19 cellular contexts compared by ENCODE assay signal in genomic region chr6:28068067-28068466, GRCh38. TPM values are rescaled to one million over a fixed set of nuclear protein-coding genes. Genes with fewer than 3 reads are reported as not detected.
DNase-seq lines count a peak whose midpoint lies in the region; ATAC-seq and TF ChIP-seq lines count a peak whose summit lies in the region.
"Had no signal": no experiment of that assay in that cellular context is flagged by ENCODE, and none has a peak within 500 bp of the region (broad histone marks: within the 10 kb centered on the region; RNA-seq: fewer than 3 reads in every experiment).

No MANE protein-coding gene starts in this region.

- H2AK5ac ChIP-seq in mesendoderm (ENCODE audit: low read length) = no peak overlapping the region

- peak overlapping the region; percentile 55 for H3K27ac Mint-ChIP-seq in activated naive CD4-positive, alpha-beta T cell treated with anti-CD3 and anti-CD28 coated beads, Interleukin-2, amount 50 U/mL, for 24 hours
- H3K27ac Mint-ChIP-seq: B cell; CD4-positive, alpha-beta T cell; CD8-positive, alpha-beta T cell had no signal

- DNase-seq in activated naive CD4-positive, alpha-beta T cell (lab: John Stamatoyannopoulos, UW) = no peak
- DNase-seq in HEK293T (ENCODE audit: extremely low spot score) = peak; percentile 28
- peak; percentile 57 for DNase-seq in left kidney (ENCODE audit: low read depth, low spot score)
- DNase-seq in mesendoderm = no peak
- no peak for DNase-seq in activated CD4-positive, CD25-positive, alpha-beta regulatory T cell (lab: John Stamatoyannopoulos, UW)
- DNase-seq: AML-193; Caco-2; Calu3; CD4-positive, alpha-beta T cell; CD8-positive, alpha-beta T cell; DMS79 treated with DMSO at 0.1 percent for 48 hours; GF-D8 had no signal

- POLR2A ChIA-PET in HEK293T (lab: Yijun Ruan, JAX) = interaction anchor here (0.7 to 1.0 kb wide), 2 partner anchors 175 to 196 kb away, joined by 3 to 5 read pairs; a partner anchor contains a TSS

- no peak overlapping the region for H3K4me2 ChIP-seq in mesendoderm (ENCODE audit: low read length)
- H3K4me2 ChIP-seq: A549; BLaER1 treated with 17β-estradiol and CSF1 and Interleukin-3, amounts not matched to agents 10 nM and 100 nM had no signal

- H3K9ac ChIP-seq in mesendoderm (ENCODE audit: low read length) = no peak overlapping the region
- H3K9ac ChIP-seq: BLaER1 treated with 17β-estradiol and CSF1 and Interleukin-3, amounts not matched to agents 10 nM and 100 nM had no signal

- H2BK5ac ChIP-seq in mesendoderm (ENCODE audit: low read length) = no peak overlapping the region

- H4K8ac ChIP-seq in mesendoderm (ENCODE audit: low read depth, low read length) = no peak overlapping the region

- no peak for ATAC-seq in HG02840 (IDR thresholded peaks at IDR 0.05; ENCODE audit: low FRiP score, unreplicated experiment)
- ATAC-seq: A549; CD8-positive, alpha-beta T cell had no signal

- H2BK120ac ChIP-seq in mesendoderm (ENCODE audit: low read depth, low read length) = no peak overlapping the region

- H3K79me2 ChIP-seq in mesendoderm (ENCODE audit: control insufficient read depth, insufficient read depth, low read length) = no peaks in the 10 kb centered on the region

- CTCF ChIA-PET in HEK293T (lab: Yijun Ruan, JAX) = interaction anchor here (0.7 kb wide), 2 partner anchors 37 to 112 kb away, joined by 3 read pairs; no protein-coding TSS in a partner anchor

- no peak overlapping the region for H3K56ac ChIP-seq in mesendoderm (ENCODE audit: low read length)

- H3K4me3 Mint-ChIP-seq in activated naive CD4-positive, alpha-beta T cell treated with anti-CD3 and anti-CD28 coated beads, Interleukin-2, amount 50 U/mL, for 24 hours = no peak overlapping the region
- H3K4me3 Mint-ChIP-seq: B cell; CD4-positive, alpha-beta T cell; CD8-positive, alpha-beta T cell had no signal

- H2BK15ac ChIP-seq in mesendoderm (replicated peaks; ENCODE audit: low read depth) = no peak overlapping the region

- no peaks in the 10 kb centered on the region for H3K27me3 ChIP-seq in mesendoderm (ENCODE audit: insufficient read depth, low read length, poor library complexity)
- H3K27me3 ChIP-seq: BLaER1 treated with 17β-estradiol and CSF1 and Interleukin-3, amounts not matched to agents 10 nM and 100 nM had no signal

- H3K23ac ChIP-seq in mesendoderm (ENCODE audit: low read length) = no peak overlapping the region

- H3K18ac ChIP-seq in mesendoderm (ENCODE audit: low read length) = no peak overlapping the region

- no peaks in the 10 kb centered on the region for H3K4me1 ChIP-seq in mesendoderm (ENCODE audit: control insufficient read depth, low read depth, low read length)
- H3K4me1 ChIP-seq: A549; BLaER1 treated with 17β-estradiol and CSF1 and Interleukin-3, amounts not matched to agents 10 nM and 100 nM; Caco-2 had no signal

- no peak overlapping the region for H3K27ac ChIP-seq in mesendoderm (ENCODE audit: low read depth, low read length)
- H3K27ac ChIP-seq: 22Rv1; A549; BLaER1 treated with 17β-estradiol and CSF1 and Interleukin-3, amounts not matched to agents 10 nM and 100 nM; C4-2B had no signal

- H4K5ac ChIP-seq in mesendoderm (ENCODE audit: low read length) = no peak overlapping the region

- H3K36me3 Mint-ChIP-seq in activated naive CD4-positive, alpha-beta T cell treated with anti-CD3 and anti-CD28 coated beads, Interleukin-2, amount 50 U/mL, for 24 hours = no peaks in the 10 kb centered on the region
- H3K36me3 Mint-ChIP-seq: CD8-positive, alpha-beta T cell had no signal

- H3K9me3 Mint-ChIP-seq in activated naive CD4-positive, alpha-beta T cell treated with anti-CD3 and anti-CD28 coated beads, Interleukin-2, amount 50 U/mL, for 24 hours = no peaks in the 10 kb centered on the region
- H3K9me3 Mint-ChIP-seq: CD4-positive, alpha-beta T cell; CD8-positive, alpha-beta T cell had no signal

- H3K4me3 ChIP-seq in mesendoderm (ENCODE audit: low read length) = no peak overlapping the region
- H3K4me3 ChIP-seq: A549; BLaER1 treated with 17β-estradiol and CSF1 and Interleukin-3, amounts not matched to agents 10 nM and 100 nM had no signal

- H3K36me3 ChIP-seq in mesendoderm (ENCODE audit: control insufficient read depth, insufficient read depth, low read length) = no peaks in the 10 kb centered on the region
- H3K36me3 ChIP-seq: BLaER1 treated with 17β-estradiol and CSF1 and Interleukin-3, amounts not matched to agents 10 nM and 100 nM had no signal

- H3K27me3 Mint-ChIP-seq in activated naive CD4-positive, alpha-beta T cell treated with anti-CD3 and anti-CD28 coated beads, Interleukin-2, amount 50 U/mL, for 24 hours = peaks cover 33% of the 10 kb centered on the region

- H3K4me1 Mint-ChIP-seq in activated naive CD4-positive, alpha-beta T cell treated with anti-CD3 and anti-CD28 coated beads, Interleukin-2, amount 50 U/mL, for 24 hours = no peaks in the 10 kb centered on the region
- H3K4me1 Mint-ChIP-seq: B cell had no signal

- H3K4ac ChIP-seq in mesendoderm (ENCODE audit: low read depth, low read length) = no peak overlapping the region

- no peaks in the 10 kb centered on the region for H3K79me1 ChIP-seq in mesendoderm (ENCODE audit: low read length)

TF ChIP-seq in HEK293T, 16 proteins besides CTCF, POLR2A, EP300 and RAD21:
- no peak for TF ChIP-seq HDGF (IDR thresholded peaks at IDR 0.05; ENCODE audit: borderline replicate concordance)
- no peak for TF ChIP-seq LEF1 (IDR thresholded peaks at IDR 0.05; ENCODE audit: borderline replicate concordance)
- no peak for TF ChIP-seq SUZ12 (IDR thresholded peaks at IDR 0.05)
- no peak for TF ChIP-seq FOXA1 (IDR thresholded peaks at IDR 0.05)
- no peak for TF ChIP-seq BHLHE40 (IDR thresholded peaks at IDR 0.05; ENCODE audit: borderline replicate concordance)
- no peak for TF ChIP-seq ARNT (IDR thresholded peaks at IDR 0.05)
- no peak for TF ChIP-seq ZNF384 (IDR thresholded peaks at IDR 0.05)
- no peak for TF ChIP-seq SP1 (IDR thresholded peaks at IDR 0.05)
- no peak for TF ChIP-seq NFRKB (IDR thresholded peaks at IDR 0.05)
- TF ChIP-seq L3MBTL2 (conservative IDR thresholded peaks at IDR 0.05) = no peak
- TF ChIP-seq FOXK2 (IDR thresholded peaks at IDR 0.05) = no peak

RNA-seq across cellular contexts. Expression of gene ZNF165, which starts 12.3 kb away (rescaled TPM):
- polyA plus RNA-seq in mesendoderm (2013, experiment 1 of 2) = 4.6 TPM
- polyA plus RNA-seq in mesendoderm (2013, experiment 2 of 2) = 4.7 TPM

RNA-seq across cellular contexts. Expression of gene ZSCAN16, which starts 56.3 kb away (rescaled TPM):
- polyA plus RNA-seq in mesendoderm (2013, experiment 1 of 2) = 8.8 TPM
- polyA plus RNA-seq in mesendoderm (2013, experiment 2 of 2) = 9.4 TPM

Comparison
In these comparisons a context has a peak if more than half of its experiments do, and no peak if none do; other contexts are left out.
1. DNase-seq: peak in HEK293T (single experiment) and left kidney (single experiment); none in activated naive CD4-positive, alpha-beta T cell (0 of 4), mesendoderm (single experiment) and activated CD4-positive, CD25-positive, alpha-beta regulatory T cell (0 of 4).